In genomic region chr3:14552717-14553116, GRCh38 we compare ENCODE assay signal across 20 cellular contexts. TPM values are rescaled to one million over a fixed set of nuclear protein-coding genes. Genes with fewer than 3 reads are reported as not detected.
A peak's percentile ranks its signal among the peaks of the same experiment; 100 is the strongest.
DNase-seq lines count a peak whose midpoint lies in the region; ATAC-seq and TF ChIP-seq lines count a peak whose summit lies in the region.
"Had no signal": no experiment of that assay in that cellular context is flagged by ENCODE, and none has a peak within 500 bp of the region (broad histone marks: within the 10 kb centered on the region; RNA-seq: fewer than 3 reads in every experiment).

No MANE protein-coding gene starts in this region.

- H3K27me3 Mint-ChIP-seq in endothelial cell (ENCODE audit: unreplicated experiment) (peaks cover 19% of the 10 kb centered on the region), T-cell (peaks cover 47 to 78% of the 10 kb centered on the region in 2 donors)

- H3K36me3 Mint-ChIP-seq in endothelial cell (ENCODE audit: low read depth, unreplicated experiment) (no peaks in the 10 kb centered on the region), T-cell (no peaks in the 10 kb centered on the region)
- H3K36me3 Mint-ChIP-seq: CD4-positive, alpha-beta memory T cell had no signal

- H3K4me1 ChIP-seq in sigmoid colon = peaks cover 0 to 13% (median 6%) of the 10 kb centered on the region in 4 donors

- 93 to 96% methylated on average over 4 of the region's 4 CpGs for WGBS in sigmoid colon, 2 donors

- intact Hi-C loops in left ventricle myocardium superior (cut with micrococcal nuclease) (no loop called here), left cardiac atrium (cut with DNase I) (no loop called here), sigmoid colon (cut with DNase I) (no loop called here)

- no peak for TF ChIP-seq CTCF in endothelial cell (IDR thresholded peaks at IDR 0.05; ENCODE audit: unreplicated experiment)
- TF ChIP-seq CTCF in sigmoid colon (IDR thresholded peaks at IDR 0.05) = no peak

- TF ChIP-seq EP300 in sigmoid colon (IDR thresholded peaks at IDR 0.05) = no peak

- TF ChIP-seq POLR2A in sigmoid colon (IDR thresholded peaks at IDR 0.05) = no peak

- CTCF ChIA-PET in T-cell (lab: Charles Lee) = interaction anchor here in 1 of 2 donors (0.6 to 0.7 kb wide), 3 partner anchors 185 to 1954 kb away, joined by 4 read pairs; no protein-coding TSS in a partner anchor

- no peak overlapping the region for H3K27ac ChIP-seq in sigmoid colon
- H3K27ac ChIP-seq: A549 had no signal

- H3K9me3 Mint-ChIP-seq in endothelial cell (ENCODE audit: unreplicated experiment) (no peaks in the 10 kb centered on the region), T-cell (no peaks in the 10 kb centered on the region)

- H3K36me3 ChIP-seq in sigmoid colon = no peaks in the 10 kb centered on the region
- H3K36me3 ChIP-seq: HAP-1 had no signal

- no peaks in the 10 kb centered on the region for H3K9me3 ChIP-seq in sigmoid colon
- H3K9me3 ChIP-seq: A549, HAP-1 had no signal

- H3K27ac Mint-ChIP-seq in endothelial cell (ENCODE audit: unreplicated experiment) (peak overlapping the region; percentile 42), T-cell (no peak overlapping the region)

- H3K4me1 Mint-ChIP-seq in endothelial cell (ENCODE audit: unreplicated experiment) (peaks cover 19% of the 10 kb centered on the region), T-cell (peaks cover 0 to 9% (median 3%) of the 10 kb centered on the region in 3 donors)

- H3K27me3 ChIP-seq in sigmoid colon = peaks cover 0 to 18% (median 0%) of the 10 kb centered on the region in 3 donors

- H3K4me3 Mint-ChIP-seq in endothelial cell (ENCODE audit: unreplicated experiment) = no peak overlapping the region
- no peak overlapping the region for H3K4me3 Mint-ChIP-seq in T-cell
- H3K4me3 Mint-ChIP-seq: CD4-positive, alpha-beta memory T cell had no signal

- ATAC-seq in left ventricle myocardium superior = no peak
- no peak for ATAC-seq in left cardiac atrium
- ATAC-seq in HG02852 (IDR thresholded peaks at IDR 0.05; ENCODE audit: unreplicated experiment) = no peak
- ATAC-seq in T-cell (replicated peaks in 1 of 4) = no peak
- ATAC-seq: A549 had no signal

- POLR2A ChIA-PET in T-cell (lab: Charles Lee) = no interaction called here

- H3K4me3 ChIP-seq in sigmoid colon = no peak overlapping the region
- H3K4me3 ChIP-seq: A549, HAP-1 had no signal

- DNase-seq in left ventricle myocardium superior = peak; percentile 6
- no peak for DNase-seq in left cardiac atrium
- no peak for DNase-seq in endothelial cell (ENCODE audit: low spot score)
- peak; percentile 30 for DNase-seq in sigmoid colon
- no peak for DNase-seq in anterior cingulate cortex (lab: John Stamatoyannopoulos, UW)
- DNase-seq in T-cell = no peak
- DNase-seq: 8988T; ACHN; C1 segment of cervical spinal cord; Calu3; CD4-positive, alpha-beta memory T cell; COR-L47; DMS53; DMS79 treated with DMSO at 0.1 percent for 48 hours; GF-D8; GOT3 had no signal

RNA-seq across cellular contexts. Expression of gene GRIP2, which starts 12.6 kb away (rescaled TPM):
- total RNA-seq in left ventricle myocardium superior (37.0 TPM), left cardiac atrium (10 to 100 TPM; 18.2 to 19.8 TPM), endothelial cell (ENCODE audit: unreplicated experiment) (6.6 TPM), sigmoid colon (1 to 10 TPM in 2 of 4 donors, under 1 TPM in 2; 0.16 to 1.7 (median 0.87) TPM), T-cell (under 1 TPM in 1 of 5 donors, not detected in 4; 0.20 TPM)
- under 1 TPM; under 0.01 to 0.90 (median 0.23) TPM for polyA plus RNA-seq in sigmoid colon
- total RNA-seq: Calu3; CD4-positive, alpha-beta memory T cell; Daoy had no signal
- polyA plus RNA-seq: CD4-positive, alpha-beta memory T cell had no signal

Comparison
In these comparisons a context has a peak if more than half of its experiments do, and no peak if none do; other contexts are left out.
1. DNase-seq: peak in left ventricle myocardium superior (single experiment) and sigmoid colon (single experiment); none in left cardiac atrium (single experiment), endothelial cell (single experiment), anterior cingulate cortex (0 of 58) and T-cell (0 of 34).